ENCODE assay signal across 14 cellular contexts in genomic region chr6:445571-446417, GRCh38. TPM values are rescaled to one million over a fixed set of nuclear protein-coding genes. Genes with fewer than 3 reads are reported as not detected.
A peak's percentile ranks its signal among the peaks of the same experiment; 100 is the strongest.
DNase-seq lines count a peak whose midpoint lies in the region; ATAC-seq, FAIRE-seq and TF ChIP-seq lines count a peak whose summit lies in the region.
"Had no signal": no experiment of that assay in that cellular context is flagged by ENCODE, and none has a peak within 500 bp of the region (broad histone marks: within the 10 kb centered on the region; RNA-seq: fewer than 3 reads in every experiment).

No MANE protein-coding gene starts in this region.

- intact Hi-C loops in CD4-positive, alpha-beta memory T cell (cut with micrococcal nuclease): loop anchor here (1.0 to 5.0 kb wide), 5 partner anchors 29 to 258 kb away; partner anchors contain the start of gene IRF4
- intact Hi-C loops in activated T-helper 2 cell treated with anti-CD3 and anti-CD28 coated beads, Interferon-gamma antibody, Interleukin-2, Interleukin-4, amounts not matched to agents 10 μg/mL and 5 μg/mL and 100 μg/mL, durations not matched to agents 14 hours and 24 hours and 36 hours (cut with micrococcal nuclease): loop anchor here (1.0 to 5.0 kb wide), 7 partner anchors 13 to 103 kb away; partner anchors contain the start of gene IRF4
- intact Hi-C loops in natural killer cell (cut with micrococcal nuclease): no loop called here

- 65 to 84% (median 69%) methylated on average over 11 of the region's 11 CpGs for WGBS in small intestine, 3 donors

- peaks cover 53% of the 10 kb centered on the region for H3K4me1 ChIP-seq in CD4-positive, alpha-beta memory T cell (ENCODE audit: insufficient read depth, low read length)
- H3K4me1 ChIP-seq in HEK293 (ENCODE audit: control insufficient read depth, insufficient read depth, low read length) (no peaks in the 10 kb centered on the region), small intestine (ENCODE audit: control insufficient read depth in 2 of 2, insufficient read depth in 1 of 2, low read depth in 1 of 2, low read length in 1 of 2) (no peaks in the 10 kb centered on the region)
- H3K4me1 ChIP-seq: BE2C, left ventricle myocardium inferior, psoas muscle, suprapubic skin had no signal

- H3K4me1 Mint-ChIP-seq in CD4-positive, alpha-beta memory T cell: peaks cover 33 to 54% (median 48%) of the 10 kb centered on the region in 4 donors
- H3K4me1 Mint-ChIP-seq in activated T-helper 2 cell treated with anti-CD3 and anti-CD28 coated beads, Interferon-gamma antibody, Interleukin-2, Interleukin-4, amounts not matched to agents 10 μg/mL and 5 μg/mL and 100 μg/mL, durations not matched to agents 14 hours and 24 hours and 36 hours (ENCODE audit: low read depth): peaks cover 53% of the 10 kb centered on the region
- H3K4me1 Mint-ChIP-seq in natural killer cell: peaks cover 23 to 27% of the 10 kb centered on the region in 2 donors

- H3K9me3 ChIP-seq in CD4-positive, alpha-beta memory T cell (ENCODE audit: control insufficient read depth in 1 of 2, low read length in 2 of 2): no peaks in the 10 kb centered on the region
- H3K9me3 ChIP-seq in HEK293 (ENCODE audit: control insufficient read depth, insufficient read depth, low read depth, low read length): no peaks in the 10 kb centered on the region
- H3K9me3 ChIP-seq in small intestine (ENCODE audit: control insufficient read depth, low read depth): no peaks in the 10 kb centered on the region
- H3K9me3 ChIP-seq: BE2C, left ventricle myocardium inferior, psoas muscle, suprapubic skin had no signal

- TF ChIP-seq CTCF in HEK293 (tag by site-specific recombination; IDR thresholded peaks at IDR 0.05): no peak
- no peak for TF ChIP-seq CTCF in natural killer cell (IDR thresholded peaks at IDR 0.05)

- FAIRE-seq in small intestine (lab: Jason Lieb, UNC): no peak

- H3K4me3 Mint-ChIP-seq in CD4-positive, alpha-beta memory T cell: peak overlapping the region; percentile 66 to 92 (median 80)
- H3K4me3 Mint-ChIP-seq in activated T-helper 2 cell treated with anti-CD3 and anti-CD28 coated beads, Interferon-gamma antibody, Interleukin-2, Interleukin-4, amounts not matched to agents 10 μg/mL and 5 μg/mL and 100 μg/mL, durations not matched to agents 14 hours and 24 hours and 36 hours (ENCODE audit: low read depth): peak overlapping the region; percentile 45
- H3K4me3 Mint-ChIP-seq in natural killer cell: peak overlapping the region; percentile 50

- H3K4me3 ChIP-seq in CD4-positive, alpha-beta memory T cell (ENCODE audit: low read length in 2 of 2): no peak overlapping the region
- H3K4me3 ChIP-seq in HEK293 (ENCODE audit: low read depth, low read length) (no peak overlapping the region), small intestine (ENCODE audit: low read depth in 1 of 2, low read length in 2 of 2) (no peak overlapping the region)
- H3K4me3 ChIP-seq: left ventricle myocardium inferior, psoas muscle, suprapubic skin had no signal

- no peak for DNase-seq in CD4-positive, alpha-beta memory T cell
- DNase-seq in activated T-helper 2 cell treated with anti-CD3 and anti-CD28 coated beads, Interferon-gamma antibody, Interleukin-2, Interleukin-4, amounts not matched to agents 10 μg/mL and 5 μg/mL and 100 μg/mL, durations not matched to agents 14 hours and 24 hours and 36 hours (ENCODE audit: low spot score): no peak
- DNase-seq in natural killer cell (no peak), small intestine (no peak), KG1 (lab: John Stamatoyannopoulos, UW) (no peak)
- DNase-seq: BE2C, foreskin fibroblast, Kasumi-1, left ventricle myocardium inferior, NCI-H1417 treated with DMSO at 0.1 percent for 48 hours, psoas muscle had no signal

- H3K27me3 Mint-ChIP-seq in CD4-positive, alpha-beta memory T cell: peaks cover 0 to 2% of the 10 kb centered on the region in 2 donors
- H3K27me3 Mint-ChIP-seq in activated T-helper 2 cell treated with anti-CD3 and anti-CD28 coated beads, Interferon-gamma antibody, Interleukin-2, Interleukin-4, amounts not matched to agents 10 μg/mL and 5 μg/mL and 100 μg/mL, durations not matched to agents 14 hours and 24 hours and 36 hours (ENCODE audit: low read depth): no peaks in the 10 kb centered on the region
- H3K27me3 Mint-ChIP-seq in natural killer cell (ENCODE audit: low read depth in 2 of 2): no peaks in the 10 kb centered on the region

- H3K9me3 Mint-ChIP-seq in CD4-positive, alpha-beta memory T cell: no peaks in the 10 kb centered on the region
- no peaks in the 10 kb centered on the region for H3K9me3 Mint-ChIP-seq in activated T-helper 2 cell treated with anti-CD3 and anti-CD28 coated beads, Interferon-gamma antibody, Interleukin-2, Interleukin-4, amounts not matched to agents 10 μg/mL and 5 μg/mL and 100 μg/mL, durations not matched to agents 14 hours and 24 hours and 36 hours
- no peaks in the 10 kb centered on the region for H3K9me3 Mint-ChIP-seq in natural killer cell

- CTCF ChIA-PET in CD4-positive, alpha-beta memory T cell (lab: Charles Lee; ENCODE audit: partially characterized antibody): interaction anchor here (1.1 to 2.8 kb wide), 15 partner anchors 11 to 257 kb away, joined by 3 to 16 read pairs (median 5); partner anchors contain the start of gene IRF4
- CTCF ChIA-PET in HEK293 (lab: Yijun Ruan, JAX): no interaction called here

- ATAC-seq in natural killer cell (no peak), GM21423 (IDR thresholded peaks at IDR 0.05; ENCODE audit: unreplicated experiment) (no peak)
- ATAC-seq: psoas muscle had no signal

- H3K27ac Mint-ChIP-seq in CD4-positive, alpha-beta memory T cell: peak overlapping the region; percentile 37 to 95 (median 90)
- H3K27ac Mint-ChIP-seq in activated T-helper 2 cell treated with anti-CD3 and anti-CD28 coated beads, Interferon-gamma antibody, Interleukin-2, Interleukin-4, amounts not matched to agents 10 μg/mL and 5 μg/mL and 100 μg/mL, durations not matched to agents 14 hours and 24 hours and 36 hours: peak overlapping the region; percentile 91
- H3K27ac Mint-ChIP-seq in natural killer cell: peak overlapping the region in 1 of 2 donors; percentile 85

- no peaks in the 10 kb centered on the region for H3K27me3 ChIP-seq in CD4-positive, alpha-beta memory T cell (ENCODE audit: insufficient read depth, low read length)
- no peaks in the 10 kb centered on the region for H3K27me3 ChIP-seq in small intestine (ENCODE audit: control insufficient read depth in 2 of 2, insufficient read depth in 2 of 2, low read length in 2 of 2)
- H3K27me3 ChIP-seq: BE2C had no signal

- peak overlapping the region; percentile 54 for H3K27ac ChIP-seq in CD4-positive, alpha-beta memory T cell (ENCODE audit: low read depth, low read length)
- H3K27ac ChIP-seq in HEK293 (ENCODE audit: extremely low read depth, low read depth, low read length): no peak overlapping the region
- no peak overlapping the region for H3K27ac ChIP-seq in small intestine (ENCODE audit: low read depth in 1 of 2, low read length in 1 of 2)
- H3K27ac ChIP-seq: left ventricle myocardium inferior, psoas muscle, suprapubic skin had no signal

- H3K36me3 Mint-ChIP-seq in CD4-positive, alpha-beta memory T cell: peaks cover 0 to 2% of the 10 kb centered on the region in 2 donors
- H3K36me3 Mint-ChIP-seq in activated T-helper 2 cell treated with anti-CD3 and anti-CD28 coated beads, Interferon-gamma antibody, Interleukin-2, Interleukin-4, amounts not matched to agents 10 μg/mL and 5 μg/mL and 100 μg/mL, durations not matched to agents 14 hours and 24 hours and 36 hours (ENCODE audit: low read depth): no peaks in the 10 kb centered on the region
- no peaks in the 10 kb centered on the region for H3K36me3 Mint-ChIP-seq in natural killer cell

- POLR2A ChIA-PET in CD4-positive, alpha-beta memory T cell (lab: Charles Lee; ENCODE audit: partially characterized antibody): interaction anchor here (0.6 to 3.5 kb wide), 14 partner anchors 9 to 250 kb away, joined by 3 to 47 read pairs (median 5); partner anchors contain the start of genes EXOC2 and IRF4
- POLR2A ChIA-PET in HEK293 (lab: Yijun Ruan, JAX): no interaction called here

- H3K36me3 ChIP-seq in CD4-positive, alpha-beta memory T cell (ENCODE audit: insufficient read depth, low read length): no peaks in the 10 kb centered on the region
- H3K36me3 ChIP-seq in HEK293 (ENCODE audit: control insufficient read depth in 2 of 2, insufficient read depth in 1 of 2, low read length in 2 of 2) (no peaks in the 10 kb centered on the region), small intestine (ENCODE audit: control insufficient read depth in 2 of 2, insufficient read depth in 2 of 2, low read length in 2 of 2) (no peaks in the 10 kb centered on the region)
- H3K36me3 ChIP-seq: BE2C, left ventricle myocardium inferior, suprapubic skin had no signal

TF ChIP-seq in HEK293, 187 proteins besides CTCF, POLR2A, EP300 and RAD21:
- TF ChIP-seq ZIC2 (tag by site-specific recombination; IDR thresholded peaks at IDR 0.05) (peak; percentile 95), ZNF426 (tag by site-specific recombination; IDR thresholded peaks at IDR 0.05) (no peak)

RNA-seq across cellular contexts. Expression of gene IRF4, which starts 54.2 kb away (rescaled TPM):
- total RNA-seq in CD4-positive, alpha-beta memory T cell: 1 to 10 TPM; 8.5 to 8.6 TPM
- polyA plus RNA-seq in CD4-positive, alpha-beta memory T cell: 1 to 10 TPM; 2.7 to 5.7 TPM
- 1,053 and 1,062 TPM in 2 replicates for total RNA-seq in activated T-helper 2 cell treated with anti-CD3 and anti-CD28 coated beads, Interferon-gamma antibody, Interleukin-2, Interleukin-4, amounts not matched to agents 10 μg/mL and 5 μg/mL and 100 μg/mL, durations not matched to agents 14 hours and 24 hours and 36 hours
- 10 to 100 TPM in 1 of 3 donors, 1 to 10 TPM in 2; 3.5 to 37.5 (median 3.5) TPM for total RNA-seq in natural killer cell
- 1 to 10 TPM in 2 of 3 donors, not detected in 1; 1.4 to 3.5 TPM for polyA plus RNA-seq in small intestine

Comparison
In these comparisons a context has a peak if more than half of its experiments do, and no peak if none do; other contexts are left out.
1. RNA of gene IRF4, which starts 54.2 kb away (total RNA-seq): 1,053 to 1,062 TPM in activated T-helper 2 cell treated with anti-CD3 and anti-CD28 coated beads, Interferon-gamma antibody, Interleukin-2, Interleukin-4, amounts not matched to agents 10 μg/mL and 5 μg/mL and 100 μg/mL, durations not matched to agents 14 hours and 24 hours and 36 hours; 8.5 to 8.6 TPM in CD4-positive, alpha-beta memory T cell and 3.5 to 37.5 TPM in natural killer cell; every median in the first group is over 10 times any median in the second.
2. Peak in every context shown above with its lines, with median percentiles within 50 percentile points of each other: H3K4me3 Mint-ChIP-seq.